In genomic region chr1:201939271-201939973, GRCh38 we compare ENCODE assay signal across 1 cellular context.
TF ChIP-seq lines count a peak whose summit lies in the region.

No MANE protein-coding gene starts in this region.

TF ChIP-seq in H1, 55 proteins besides CTCF, POLR2A, EP300 and RAD21:
- TF ChIP-seq SIN3A (conservative IDR thresholded peaks at IDR 0.05 in 1 of 2, IDR thresholded peaks at IDR 0.05 in 1 of 2; ENCODE audit: low read depth in 1 of 2, low read length in 2 of 2): no peak
- TF ChIP-seq JUN (IDR thresholded peaks at IDR 0.05; ENCODE audit: low read depth, low read length): no peak
- TF ChIP-seq SRF (IDR thresholded peaks at IDR 0.05; ENCODE audit: low read depth, low read length): no peak
- no peak for TF ChIP-seq HDAC6 (IDR thresholded peaks at IDR 0.05; ENCODE audit: low read depth, low read length)
- no peak for TF ChIP-seq SP1 (IDR thresholded peaks at IDR 0.05; ENCODE audit: low read depth, low read length)
- no peak for TF ChIP-seq TCF12 (IDR thresholded peaks at IDR 0.05; ENCODE audit: low read depth, low read length)
- no peak for TF ChIP-seq KDM5A (IDR thresholded peaks at IDR 0.05; ENCODE audit: low read length)
- TF ChIP-seq HDAC2 (IDR thresholded peaks at IDR 0.05; ENCODE audit: borderline replicate concordance in 1 of 2, low read depth in 2 of 2, low read length in 2 of 2): no peak
- no peak for TF ChIP-seq MAFK (IDR thresholded peaks at IDR 0.05; ENCODE audit: low read depth, low read length)
- no peak for TF ChIP-seq FOSL1 (IDR thresholded peaks at IDR 0.05; ENCODE audit: insufficient read depth, low read depth, low read length)
- no peak for TF ChIP-seq PHF8 (conservative IDR thresholded peaks at IDR 0.05; ENCODE audit: low read depth, low read length)
- no peak for TF ChIP-seq BACH1 (IDR thresholded peaks at IDR 0.05; ENCODE audit: low read length)
- no peak for TF ChIP-seq GABPA (IDR thresholded peaks at IDR 0.05; ENCODE audit: borderline replicate concordance, insufficient read depth, low read length)
- TF ChIP-seq RBBP5 (IDR thresholded peaks at IDR 0.05; ENCODE audit: borderline replicate concordance, low read depth, low read length): no peak
- no peak for TF ChIP-seq SAP30 (IDR thresholded peaks at IDR 0.05; ENCODE audit: insufficient read depth, insufficient replicate concordance, low read length)
TF ChIP-seq in H1: peak in this region for 0.
